Comparison of ENCODE assay signal across 1 cellular context in the genomic region with DNA sequence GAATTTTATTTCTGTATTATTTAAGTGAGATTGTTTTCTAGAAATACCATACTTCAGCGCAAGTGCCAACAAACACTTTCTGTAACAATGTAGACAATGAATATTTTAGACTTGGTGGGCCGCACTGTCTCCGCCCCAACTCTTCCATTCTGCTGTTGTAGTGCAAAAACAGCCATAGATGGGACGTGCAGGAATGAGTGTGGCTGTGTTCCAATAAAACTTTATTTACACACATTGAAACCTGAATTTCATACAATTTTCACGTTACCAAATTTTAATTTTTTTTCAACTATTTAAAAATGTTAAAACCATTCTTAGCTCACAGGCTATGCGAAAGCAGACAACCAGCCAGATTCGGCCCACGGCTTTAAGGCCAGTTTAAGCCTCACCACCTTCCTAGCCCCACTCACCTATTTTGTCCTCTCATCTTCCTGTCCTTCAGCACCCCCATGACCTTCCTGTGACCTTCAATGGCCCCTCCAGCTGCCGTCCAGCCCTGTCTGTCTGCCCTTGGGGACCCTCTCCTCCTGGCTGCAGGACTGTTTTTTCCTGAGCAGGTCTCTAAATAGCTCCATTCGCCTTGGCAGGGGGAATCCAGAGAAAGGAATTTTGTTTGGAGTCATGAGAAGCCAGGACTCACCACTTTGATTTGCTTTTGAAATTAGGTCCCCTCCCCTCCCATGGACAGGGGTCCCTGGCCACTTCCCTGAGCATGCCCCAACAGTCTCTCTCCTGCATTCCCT.
TF ChIP-seq lines count a peak whose summit lies in the region.

No MANE protein-coding gene starts in this region.

TF ChIP-seq in IMR-90, 13 proteins besides CTCF, POLR2A, EP300 and RAD21:
- TF ChIP-seq MAZ (IDR thresholded peaks at IDR 0.05; ENCODE audit: borderline replicate concordance, low read depth, low read length) = no peak
- TF ChIP-seq ELK1 (IDR thresholded peaks at IDR 0.05; ENCODE audit: borderline replicate concordance, low read depth, low read length) = no peak
- TF ChIP-seq MXI1 (IDR thresholded peaks at IDR 0.05; ENCODE audit: borderline replicate concordance, low read depth, low read length) = no peak
- no peak for TF ChIP-seq BHLHE40 (IDR thresholded peaks at IDR 0.05; ENCODE audit: low read depth, low read length)
- no peak for TF ChIP-seq CEBPB (IDR thresholded peaks at IDR 0.05; ENCODE audit: low read depth, low read length)
- TF ChIP-seq NFE2L2 (IDR thresholded peaks at IDR 0.05; ENCODE audit: low read depth, low read length) = no peak
- no peak for TF ChIP-seq FOS (IDR thresholded peaks at IDR 0.05; ENCODE audit: low read depth, low read length)
- no peak for TF ChIP-seq RCOR1 (IDR thresholded peaks at IDR 0.05; ENCODE audit: insufficient replicate concordance, low read length)
- TF ChIP-seq CHD1 (IDR thresholded peaks at IDR 0.05; ENCODE audit: low read depth, low read length) = no peak
